In genomic region chr10:74135452-74135851, GRCh38 we compare ENCODE assay signal across 1 cellular context.
TF ChIP-seq lines count a peak whose summit lies in the region.

No MANE protein-coding gene starts in this region.

TF ChIP-seq in HepG2, 621 proteins besides CTCF, POLR2A, EP300 and RAD21 (continued from another document):
- TF ChIP-seq ZNF264 (CRISPR knock-in tag; IDR thresholded peaks at IDR 0.05) (no peak), BRF2 (CRISPR knock-in tag; IDR thresholded peaks at IDR 0.05) (no peak), HINFP (CRISPR knock-in tag; IDR thresholded peaks at IDR 0.05; ENCODE audit: low read depth) (no peak)
